Comparison of ENCODE assay signal across 33 cellular contexts in genomic region chr9:136940526-136941230, GRCh38. TPM values are rescaled to one million over a fixed set of nuclear protein-coding genes. Genes with fewer than 3 reads are reported as not detected.
DNase-seq lines count a peak whose midpoint lies in the region; ATAC-seq, FAIRE-seq and TF ChIP-seq lines count a peak whose summit lies in the region.
"Had no signal": no experiment of that assay in that cellular context is flagged by ENCODE, and none has a peak within 500 bp of the region (broad histone marks: within the 10 kb centered on the region; RNA-seq: fewer than 3 reads in every experiment).

No MANE protein-coding gene starts in this region.

- ATAC-seq in HepG2 (no peak), SK-N-SH treated with all-trans-retinoic acid at 6 μM for 48 hours (no peak), GM18868 (IDR thresholded peaks at IDR 0.05; ENCODE audit: unreplicated experiment) (no peak)
- ATAC-seq: body of pancreas, left colon, PC-3, T-helper 17 cell had no signal

- TF ChIP-seq CTCF in HepG2 (CRISPR knock-in tag; IDR thresholded peaks at IDR 0.05) = no peak

- H3K27ac ChIP-seq in cingulate gyrus (ENCODE audit: low read depth, low read length) = peak overlapping the region; percentile 85
- H3K27ac ChIP-seq in HepG2 (ENCODE audit: extremely low read length, insufficient read depth, low read length) = no peak overlapping the region
- peak overlapping the region; percentile 88 for H3K27ac ChIP-seq in substantia nigra (ENCODE audit: low read depth, low read length, poor library complexity, severe bottlenecking)
- H3K27ac ChIP-seq: body of pancreas, GM23248 had no signal

- 96% methylated on average over 17 of the region's 42 CpGs for WGBS in HepG2 (ENCODE audit: low lambda C conversion rate)

- H3K4me1 ChIP-seq in HepG2 (ENCODE audit: insufficient read depth, low read length) = peaks cover 27% of the 10 kb centered on the region

- no peak overlapping the region for H3K4me2 ChIP-seq in HepG2 (ENCODE audit: low read depth, low read length)
- H3K4me2 ChIP-seq: smooth muscle cell had no signal

- no peaks in the 10 kb centered on the region for H3K27me3 ChIP-seq in HepG2 (ENCODE audit: control insufficient read depth in 1 of 2, insufficient read depth in 2 of 2, low read length in 2 of 2)
- H3K27me3 ChIP-seq: body of pancreas, tibial nerve had no signal

- H3K36me3 ChIP-seq in HepG2 (replicated peaks in 1 of 2; ENCODE audit: control insufficient read depth in 1 of 2, insufficient read depth in 2 of 2, low read length in 2 of 2) = peaks cover 8 to 36% of the 10 kb centered on the region in 2 experiments

- CTCF ChIA-PET in HepG2 (lab: Yijun Ruan, JAX; ENCODE audit: low intra/inter-chr PET ratio, low total read pairs) = no interaction called here

- TF ChIP-seq POLR2A in HepG2 (IDR thresholded peaks at IDR 0.05; ENCODE audit: insufficient read depth in 1 of 2, low read depth in 2 of 2, low read length in 2 of 2) = no peak

- POLR2A ChIA-PET in HepG2 (lab: Yijun Ruan, JAX) = no interaction called here

- H3K4me3 ChIP-seq in HepG2 (replicated peaks in 1 of 3; ENCODE audit: insufficient read depth in 1 of 3, low read depth in 2 of 3, low read length in 3 of 3) = no peak overlapping the region
- H3K4me3 ChIP-seq: body of pancreas, GM23248, smooth muscle cell, tibial nerve had no signal

- no peak for DNase-seq in HepG2 (ENCODE audit: low spot score)
- no peak for DNase-seq in substantia nigra (lab: John Stamatoyannopoulos, UW)
- DNase-seq in inferior parietal cortex (ENCODE audit: extremely low spot score) = no peak
- DNase-seq in NCI-H187 (lab: John Stamatoyannopoulos, UW) = no peak
- DNase-seq: activated CD4-positive, alpha-beta T cell treated with anti-CD3 and anti-CD28 coated beads for 48 hours; activated naive CD8-positive, alpha-beta T cell treated with anti-CD3 and anti-CD28 coated beads, Interleukin-2, amount 10 ng/mL, durations not matched to agents 7 days and 5 days; AML-193; COR-L47; cortex of kidney; GM23248; Karpas-422; NCI-H1092; NCI-H1930; NCI-H69; PC-3; stimulated activated CD4-positive, alpha-beta T cell treated with anti-CD3 and anti-CD28 coated beads, Interleukin-4, amount 100 ng/mL, for 1 hour; stimulated activated naive CD4-positive, alpha-beta T cell treated with Interleukin-2 at 50 U/mL for 16 hours; T-helper 17 cell had no signal

- H2AFZ ChIP-seq in HepG2 (ENCODE audit: low read length) = no peak overlapping the region
- H2AFZ ChIP-seq: GM23248 had no signal

- no peak overlapping the region for H3K9ac ChIP-seq in HepG2 (ENCODE audit: insufficient read depth, low read depth, low read length)
- H3K9ac ChIP-seq: GM23248 had no signal

- no TSS peak for BruUV-seq in HepG2 (replicated peaks; lab: Mats Ljungman, UMichigan)

- in situ Hi-C loops in HepG2 (cut with HindIII; ENCODE audit: extremely low pct_ligation_motif_present, low pct_unique_long_range_greater_than_20kb) = no loop called here

- no peak for TF ChIP-seq RAD21 in HepG2 (CRISPR knock-in tag; IDR thresholded peaks at IDR 0.05)

- no peak for FAIRE-seq in HepG2 (lab: Jason Lieb, UNC)
- FAIRE-seq: HTR-8/SVneo had no signal

- H4K20me1 ChIP-seq in HepG2 (ENCODE audit: insufficient read depth, low read length) = no peaks in the 10 kb centered on the region

- H3K79me2 ChIP-seq in HepG2 (ENCODE audit: insufficient read depth, low read length) = peaks cover 10% of the 10 kb centered on the region

- TF ChIP-seq EP300 in HepG2 (IDR thresholded peaks at IDR 0.05; ENCODE audit: low read depth in 2 of 2, low read length in 2 of 2) = no peak
- no peak for TF ChIP-seq EP300 in HepG2 (CRISPR knock-in tag; IDR thresholded peaks at IDR 0.05; ENCODE audit: borderline replicate concordance)

- intact Hi-C loops in HepG2 (cut with micrococcal nuclease; ENCODE audit: unreplicated experiment) = no loop called here

- no peaks in the 10 kb centered on the region for H3K9me3 ChIP-seq in HepG2 (ENCODE audit: low read length)
- H3K9me3 ChIP-seq: body of pancreas, tibial nerve had no signal

RNA-seq across cellular contexts. Expression of gene FBXW5, which starts 3.9 kb away (rescaled TPM):
- 192 TPM for polyA plus RNA-seq in PFSK-1 (2012; ENCODE audit: insufficient read length, low read depth)
- total RNA-seq in HepG2 (2016; rRNA removed; fragmentation: Illumina TruSeq; extraction: Trizol) = 47.4 and 60.4 TPM in 2 replicates
- 101 and 115 TPM in 2 replicates for total RNA-seq in HepG2 (2016; cell fraction: cytosol; rRNA removed; fragmentation: Illumina TruSeq; extraction: Trizol; ENCODE audit: low read depth)
- 43.2 and 63.0 TPM in 2 replicates for total RNA-seq in HepG2 (2016; cell fraction: insoluble cytoplasmic fraction; rRNA removed; fragmentation: Illumina TruSeq; extraction: Trizol)
- 157 and 168 TPM in 2 replicates for total RNA-seq in HepG2 (2016; cell fraction: membrane; rRNA removed; fragmentation: Illumina TruSeq; extraction: Trizol)
- 38.4 and 45.7 TPM in 2 replicates for total RNA-seq in HepG2 (2016; cell fraction: nucleus; rRNA removed; fragmentation: Illumina TruSeq; extraction: Trizol)
- 52.0 and 76.2 TPM in 2 replicates for polyA plus RNA-seq in HepG2 (2011; rRNA removed)
- 70.1 and 111 TPM in 2 replicates for polyA plus RNA-seq in HepG2 (2011; cell fraction: cytosol; rRNA removed)
- polyA plus RNA-seq in HepG2 (2011; cell fraction: nucleus; rRNA removed) = 318 and 399 TPM in 2 replicates
- polyA plus RNA-seq in HepG2 (2012) = 33.4 and 43.8 TPM in 2 replicates
- 106 and 116 TPM in 2 replicates for polyA plus RNA-seq in HepG2 (2016; cell fraction: cytosol; fragmentation: Illumina TruSeq; extraction: Trizol; ENCODE audit: low read depth)
- polyA plus RNA-seq in HepG2 (2016; cell fraction: insoluble cytoplasmic fraction; fragmentation: Illumina TruSeq; extraction: Trizol; ENCODE audit: low read depth) = 41.2 and 50.1 TPM in 2 replicates
- polyA plus RNA-seq in HepG2 (2016; cell fraction: membrane; fragmentation: Illumina TruSeq; extraction: Trizol; ENCODE audit: low read depth) = 127 and 134 TPM in 2 replicates
- polyA plus RNA-seq in HepG2 (2016; cell fraction: nucleus; fragmentation: Illumina TruSeq; extraction: Trizol; ENCODE audit: insufficient read depth, low read depth) = 94.3 and 97.4 TPM in 2 replicates
- polyA minus RNA-seq in HepG2 (2011; rRNA and poly(A)+ RNA removed; ENCODE audit: low replicate concordance) = 183 and 195 TPM in 2 replicates
- polyA minus RNA-seq in HepG2 (2011; cell fraction: cytosol; rRNA and poly(A)+ RNA removed) = 55.6 and 63.5 TPM in 2 replicates
- 34.1 and 36.8 TPM in 2 replicates for polyA minus RNA-seq in HepG2 (2011; cell fraction: nucleus; rRNA and poly(A)+ RNA removed)

RNA-seq across cellular contexts. Expression of gene C8G, which starts 4.4 kb away (rescaled TPM):
- 0.68 TPM for polyA plus RNA-seq in PFSK-1 (2012; ENCODE audit: insufficient read length, low read depth)
- 2.0 and 4.9 TPM in 2 replicates for total RNA-seq in HepG2 (2016; rRNA removed; fragmentation: Illumina TruSeq; extraction: Trizol)
- 1.2 and 2.9 TPM in 2 replicates for total RNA-seq in HepG2 (2016; cell fraction: cytosol; rRNA removed; fragmentation: Illumina TruSeq; extraction: Trizol; ENCODE audit: low read depth)
- total RNA-seq in HepG2 (2016; cell fraction: insoluble cytoplasmic fraction; rRNA removed; fragmentation: Illumina TruSeq; extraction: Trizol) = 1.4 and 4.7 TPM in 2 replicates
- total RNA-seq in HepG2 (2016; cell fraction: membrane; rRNA removed; fragmentation: Illumina TruSeq; extraction: Trizol) = 2.1 and 3.5 TPM in 2 replicates
- 6.1 and 7.0 TPM in 2 replicates for total RNA-seq in HepG2 (2016; cell fraction: nucleus; rRNA removed; fragmentation: Illumina TruSeq; extraction: Trizol)
- polyA plus RNA-seq in HepG2 (2011; rRNA removed) = 12.8 and 18.3 TPM in 2 replicates
- 8.9 and 13.0 TPM in 2 replicates for polyA plus RNA-seq in HepG2 (2011; cell fraction: cytosol; rRNA removed)
- polyA plus RNA-seq in HepG2 (2011; cell fraction: nucleus; rRNA removed) = 94.5 and 107 TPM in 2 replicates
- polyA plus RNA-seq in HepG2 (2012) = 15.3 and 17.5 TPM in 2 replicates
- polyA plus RNA-seq in HepG2 (2016; cell fraction: cytosol; fragmentation: Illumina TruSeq; extraction: Trizol; ENCODE audit: low read depth) = 2.1 and 2.6 TPM in 2 replicates
- polyA plus RNA-seq in HepG2 (2016; cell fraction: insoluble cytoplasmic fraction; fragmentation: Illumina TruSeq; extraction: Trizol; ENCODE audit: low read depth) = 2.3 and 2.4 TPM in 2 replicates
- polyA plus RNA-seq in HepG2 (2016; cell fraction: membrane; fragmentation: Illumina TruSeq; extraction: Trizol; ENCODE audit: low read depth) = 2.2 and 3.1 TPM in 2 replicates
- 10.1 and 13.4 TPM in 2 replicates for polyA plus RNA-seq in HepG2 (2016; cell fraction: nucleus; fragmentation: Illumina TruSeq; extraction: Trizol; ENCODE audit: insufficient read depth, low read depth)
- 0.70 and 11.9 TPM in 2 replicates for polyA minus RNA-seq in HepG2 (2011; rRNA and poly(A)+ RNA removed; ENCODE audit: low replicate concordance)
- polyA minus RNA-seq in HepG2 (2011; cell fraction: cytosol; rRNA and poly(A)+ RNA removed) = 3.6 and 6.2 TPM in 2 replicates
- polyA minus RNA-seq in HepG2 (2011; cell fraction: nucleus; rRNA and poly(A)+ RNA removed) = 7.0 and 7.2 TPM in 2 replicates
- total RNA-seq: body of pancreas, Daoy, glomerular endothelial cell, GM23248, smooth muscle cell had no signal

RNA-seq across cellular contexts. Expression of gene LCN12, which starts 11.4 kb away (rescaled TPM):
- polyA plus RNA-seq in PFSK-1 (2012; ENCODE audit: insufficient read length, low read depth) = 0.15 TPM
- total RNA-seq in HepG2 (2016; rRNA removed; fragmentation: Illumina TruSeq; extraction: Trizol) = 1.2 and 3.4 TPM in 2 replicates
- total RNA-seq in HepG2 (2016; cell fraction: cytosol; rRNA removed; fragmentation: Illumina TruSeq; extraction: Trizol; ENCODE audit: low read depth) = 0.97 TPM in 1 of 2 replicates, not detected in the other
- total RNA-seq in HepG2 (2016; cell fraction: insoluble cytoplasmic fraction; rRNA removed; fragmentation: Illumina TruSeq; extraction: Trizol) = 0.89 and 3.4 TPM in 2 replicates
- 1.1 and 1.4 TPM in 2 replicates for total RNA-seq in HepG2 (2016; cell fraction: membrane; rRNA removed; fragmentation: Illumina TruSeq; extraction: Trizol)
- total RNA-seq in HepG2 (2016; cell fraction: nucleus; rRNA removed; fragmentation: Illumina TruSeq; extraction: Trizol) = 4.3 and 4.4 TPM in 2 replicates
- polyA plus RNA-seq in HepG2 (2011; rRNA removed) = 6.9 and 7.5 TPM in 2 replicates
- 1.1 and 1.6 TPM in 2 replicates for polyA plus RNA-seq in HepG2 (2011; cell fraction: cytosol; rRNA removed)
- 68.8 and 75.7 TPM in 2 replicates for polyA plus RNA-seq in HepG2 (2011; cell fraction: nucleus; rRNA removed)
- polyA plus RNA-seq in HepG2 (2012) = 5.5 and 6.7 TPM in 2 replicates
- polyA plus RNA-seq in HepG2 (2016; cell fraction: cytosol; fragmentation: Illumina TruSeq; extraction: Trizol; ENCODE audit: low read depth) = 0.62 and 0.70 TPM in 2 replicates
- polyA plus RNA-seq in HepG2 (2016; cell fraction: insoluble cytoplasmic fraction; fragmentation: Illumina TruSeq; extraction: Trizol; ENCODE audit: low read depth) = 1.5 and 1.7 TPM in 2 replicates
- 1.4 and 1.7 TPM in 2 replicates for polyA plus RNA-seq in HepG2 (2016; cell fraction: membrane; fragmentation: Illumina TruSeq; extraction: Trizol; ENCODE audit: low read depth)
- 23.3 and 27.4 TPM in 2 replicates for polyA plus RNA-seq in HepG2 (2016; cell fraction: nucleus; fragmentation: Illumina TruSeq; extraction: Trizol; ENCODE audit: insufficient read depth, low read depth)
- 3.2 and 7.0 TPM in 2 replicates for polyA minus RNA-seq in HepG2 (2011; rRNA and poly(A)+ RNA removed; ENCODE audit: low replicate concordance)
- 1.6 and 3.5 TPM in 2 replicates for polyA minus RNA-seq in HepG2 (2011; cell fraction: cytosol; rRNA and poly(A)+ RNA removed)
- 5.3 and 7.7 TPM in 2 replicates for polyA minus RNA-seq in HepG2 (2011; cell fraction: nucleus; rRNA and poly(A)+ RNA removed)
- total RNA-seq: Daoy, glomerular endothelial cell, GM23248, SK-MEL-5, smooth muscle cell had no signal
- polyA plus RNA-seq: fibroblast of lung, GM23248, smooth muscle cell had no signal

RNA-seq across cellular contexts. Expression of gene PTGDS, which starts 36.6 kb away (rescaled TPM):
- 2.9 TPM for polyA plus RNA-seq in PFSK-1 (2012; ENCODE audit: insufficient read length, low read depth)
- total RNA-seq in HepG2 (2016; rRNA removed; fragmentation: Illumina TruSeq; extraction: Trizol) = 0.33 TPM in 1 of 2 replicates, not detected in the other
- total RNA-seq in HepG2 (2016; cell fraction: cytosol; rRNA removed; fragmentation: Illumina TruSeq; extraction: Trizol; ENCODE audit: low read depth) = not detected in 2 replicates
- not detected in 2 replicates for total RNA-seq in HepG2 (2016; cell fraction: insoluble cytoplasmic fraction; rRNA removed; fragmentation: Illumina TruSeq; extraction: Trizol)
- not detected in 2 replicates for total RNA-seq in HepG2 (2016; cell fraction: membrane; rRNA removed; fragmentation: Illumina TruSeq; extraction: Trizol)
- total RNA-seq in HepG2 (2016; cell fraction: nucleus; rRNA removed; fragmentation: Illumina TruSeq; extraction: Trizol) = not detected in 2 replicates
- 0.31 and 0.50 TPM in 2 replicates for polyA plus RNA-seq in HepG2 (2011; rRNA removed)
- 0.12 and 0.13 TPM in 2 replicates for polyA plus RNA-seq in HepG2 (2011; cell fraction: cytosol; rRNA removed)
- 0.90 and 1.8 TPM in 2 replicates for polyA plus RNA-seq in HepG2 (2011; cell fraction: nucleus; rRNA removed)
- polyA plus RNA-seq in HepG2 (2012) = not detected in 2 replicates
- polyA plus RNA-seq in HepG2 (2016; cell fraction: cytosol; fragmentation: Illumina TruSeq; extraction: Trizol; ENCODE audit: low read depth) = not detected in 2 replicates
- not detected in 2 replicates for polyA plus RNA-seq in HepG2 (2016; cell fraction: insoluble cytoplasmic fraction; fragmentation: Illumina TruSeq; extraction: Trizol; ENCODE audit: low read depth)
- not detected in 2 replicates for polyA plus RNA-seq in HepG2 (2016; cell fraction: membrane; fragmentation: Illumina TruSeq; extraction: Trizol; ENCODE audit: low read depth)
- polyA plus RNA-seq in HepG2 (2016; cell fraction: nucleus; fragmentation: Illumina TruSeq; extraction: Trizol; ENCODE audit: insufficient read depth, low read depth) = not detected in 2 replicates
- polyA minus RNA-seq in HepG2 (2011; rRNA and poly(A)+ RNA removed; ENCODE audit: low replicate concordance) = 4.6 TPM in 1 of 2 replicates, not detected in the other
- not detected in 2 replicates for polyA minus RNA-seq in HepG2 (2011; cell fraction: cytosol; rRNA and poly(A)+ RNA removed)
- not detected in 2 replicates for polyA minus RNA-seq in HepG2 (2011; cell fraction: nucleus; rRNA and poly(A)+ RNA removed)
- total RNA-seq: activated T-helper 2 cell treated with anti-CD3 and anti-CD28 coated beads, Interferon-gamma antibody, Interleukin-2, Interleukin-4, amounts not matched to agents 10 μg/mL and 5 μg/mL and 100 μg/mL, durations not matched to agents 14 hours and 24 hours and 36 hours; Daoy; glomerular endothelial cell; GM23248; neural crest cell; PC-3; SK-MEL-5 had no signal

RNA-seq across cellular contexts. Expression of gene LCNL1, which starts 42.1 kb away (rescaled TPM):
- polyA plus RNA-seq in PFSK-1 (2012; ENCODE audit: insufficient read length, low read depth) = 0.14 TPM
- total RNA-seq in HepG2 (2016; rRNA removed; fragmentation: Illumina TruSeq; extraction: Trizol) = not detected in 2 replicates
- not detected in 2 replicates for total RNA-seq in HepG2 (2016; cell fraction: cytosol; rRNA removed; fragmentation: Illumina TruSeq; extraction: Trizol; ENCODE audit: low read depth)
- total RNA-seq in HepG2 (2016; cell fraction: insoluble cytoplasmic fraction; rRNA removed; fragmentation: Illumina TruSeq; extraction: Trizol) = not detected in 2 replicates
- not detected in 2 replicates for total RNA-seq in HepG2 (2016; cell fraction: membrane; rRNA removed; fragmentation: Illumina TruSeq; extraction: Trizol)
- total RNA-seq in HepG2 (2016; cell fraction: nucleus; rRNA removed; fragmentation: Illumina TruSeq; extraction: Trizol) = not detected in 2 replicates
- not detected in 2 replicates for polyA plus RNA-seq in HepG2 (2011; rRNA removed)
- polyA plus RNA-seq in HepG2 (2011; cell fraction: cytosol; rRNA removed) = not detected in 2 replicates
- polyA plus RNA-seq in HepG2 (2011; cell fraction: nucleus; rRNA removed) = 0.40 and 0.43 TPM in 2 replicates
- not detected in 2 replicates for polyA plus RNA-seq in HepG2 (2012)
- polyA plus RNA-seq in HepG2 (2016; cell fraction: cytosol; fragmentation: Illumina TruSeq; extraction: Trizol; ENCODE audit: low read depth) = not detected in 2 replicates
- not detected in 2 replicates for polyA plus RNA-seq in HepG2 (2016; cell fraction: insoluble cytoplasmic fraction; fragmentation: Illumina TruSeq; extraction: Trizol; ENCODE audit: low read depth)
- polyA plus RNA-seq in HepG2 (2016; cell fraction: membrane; fragmentation: Illumina TruSeq; extraction: Trizol; ENCODE audit: low read depth) = not detected in 2 replicates
- polyA plus RNA-seq in HepG2 (2016; cell fraction: nucleus; fragmentation: Illumina TruSeq; extraction: Trizol; ENCODE audit: insufficient read depth, low read depth) = not detected in 2 replicates
- 3.1 TPM in 1 of 2 replicates, not detected in the other for polyA minus RNA-seq in HepG2 (2011; rRNA and poly(A)+ RNA removed; ENCODE audit: low replicate concordance)
- polyA minus RNA-seq in HepG2 (2011; cell fraction: cytosol; rRNA and poly(A)+ RNA removed) = not detected in 2 replicates
- 0.13 and 0.25 TPM in 2 replicates for polyA minus RNA-seq in HepG2 (2011; cell fraction: nucleus; rRNA and poly(A)+ RNA removed)
- total RNA-seq: activated T-helper 2 cell treated with anti-CD3 and anti-CD28 coated beads, Interferon-gamma antibody, Interleukin-2, Interleukin-4, amounts not matched to agents 10 μg/mL and 5 μg/mL and 100 μg/mL, durations not matched to agents 14 hours and 24 hours and 36 hours; body of pancreas; Daoy; glomerular endothelial cell; GM23248; neural crest cell; PC-3; SK-MEL-5 had no signal
- polyA plus RNA-seq: GM23248 had no signal
